ENCODE assay signal across 13 cellular contexts in the genomic region with DNA sequence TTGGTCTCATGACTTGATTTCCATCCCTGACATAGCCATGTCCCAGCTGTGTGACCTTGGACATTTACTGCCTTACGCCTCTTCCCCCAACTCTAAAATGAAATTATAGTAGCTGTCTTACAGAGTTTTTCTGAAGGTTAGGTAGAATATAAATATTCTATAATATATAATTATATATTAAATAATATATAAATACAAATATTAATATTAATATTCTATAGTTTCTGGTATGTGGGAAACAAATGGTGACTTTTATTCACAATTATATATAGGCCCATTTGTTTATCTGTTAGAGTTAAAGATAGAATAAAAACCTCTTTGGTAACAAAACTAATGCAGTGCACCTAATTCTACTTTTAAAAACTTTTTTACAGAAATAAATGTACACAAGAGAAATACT. TPM values are rescaled to one million over a fixed set of nuclear protein-coding genes. Genes with fewer than 3 reads are reported as not detected.
DNase-seq lines count a peak whose midpoint lies in the region; ATAC-seq, FAIRE-seq and TF ChIP-seq lines count a peak whose summit lies in the region.
"Had no signal": no experiment of that assay in that cellular context is flagged by ENCODE, and none has a peak within 500 bp of the region (broad histone marks: within the 10 kb centered on the region; RNA-seq: fewer than 3 reads in every experiment).

No MANE protein-coding gene starts in this region.

- no peak overlapping the region for H3K4me3 ChIP-seq in CD4-positive, alpha-beta memory T cell (ENCODE audit: low read length in 2 of 2)
- no peak overlapping the region for H3K4me3 ChIP-seq in pancreas

- 76 to 95% methylated on average over 1 of the region's 1 CpG for WGBS in pancreas, 2 donors

- ATAC-seq in activated CD8-positive, alpha-beta T cell treated with anti-CD3 and anti-CD28 coated beads, Interleukin-2, amount 10 ng/mL, durations not matched to agents 7 days and 5 days = no peak
- no peak for ATAC-seq in memory B cell (ENCODE audit: low read depth)
- no peak for ATAC-seq in pancreas
- no peak for ATAC-seq in HG03097 (IDR thresholded peaks at IDR 0.05; ENCODE audit: low FRiP score, unreplicated experiment)

- no peaks in the 10 kb centered on the region for H3K36me3 ChIP-seq in CD4-positive, alpha-beta memory T cell (ENCODE audit: insufficient read depth, low read length)
- H3K36me3 ChIP-seq in pancreas = peaks cover 0 to 7% (median 0%) of the 10 kb centered on the region in 3 donors
- H3K36me3 ChIP-seq: adrenal gland had no signal

- DNase-seq in CD4-positive, alpha-beta memory T cell = no peak
- DNase-seq in HFFc6 (no peak), memory B cell (ENCODE audit: low spot score in 2 of 2) (no peak), pancreas (no peak), NCI-H69 (lab: John Stamatoyannopoulos, UW) (no peak)
- DNase-seq in activated CD8-positive, alpha-beta T cell treated with anti-CD3 and anti-CD28 coated beads, Interleukin-2, amount 10 ng/mL, durations not matched to agents 7 days and 5 days = no peak
- no peak for DNase-seq in activated CD4-positive, CD25-positive, alpha-beta regulatory T cell treated with anti-CD3 and anti-CD28 coated beads, Interleukin-2, amount 50 U/mL, for 72 hours
- DNase-seq: adrenal gland; esophagus squamous epithelium; NCI-H446; small intestine; stimulated activated naive CD4-positive, alpha-beta T cell treated with Interleukin-2 at 50 U/mL for 16 hours had no signal

- no peaks in the 10 kb centered on the region for H3K9me3 Mint-ChIP-seq in CD4-positive, alpha-beta memory T cell
- H3K9me3 Mint-ChIP-seq in HFFc6 = no peaks in the 10 kb centered on the region
- H3K9me3 Mint-ChIP-seq in activated CD8-positive, alpha-beta T cell treated with anti-CD3 and anti-CD28 coated beads, Interleukin-2, amount 10 ng/mL, durations not matched to agents 7 days and 5 days (ENCODE audit: insufficient read depth) = no peaks in the 10 kb centered on the region
- no peaks in the 10 kb centered on the region for H3K9me3 Mint-ChIP-seq in memory B cell

- CTCF ChIA-PET in CD4-positive, alpha-beta memory T cell (lab: Charles Lee; ENCODE audit: partially characterized antibody) = interaction anchor here (0.8 to 1.5 kb wide), 3 partner anchors 8 to 48 kb away, joined by 3 to 6 read pairs (median 5); no protein-coding TSS in a partner anchor
- CTCF ChIA-PET in activated CD8-positive, alpha-beta T cell treated with anti-CD3 and anti-CD28 coated beads, Interleukin-2, amount 10 ng/mL, durations not matched to agents 7 days and 5 days (lab: Charles Lee) = interaction anchor here (0.7 to 0.9 kb wide), 2 partner anchors 10 to 477 kb away, joined by 3 to 4 read pairs; no protein-coding TSS in a partner anchor

- POLR2A ChIA-PET in CD4-positive, alpha-beta memory T cell (lab: Charles Lee; ENCODE audit: partially characterized antibody) = no interaction called here
- POLR2A ChIA-PET in activated CD8-positive, alpha-beta T cell treated with anti-CD3 and anti-CD28 coated beads, Interleukin-2, amount 10 ng/mL, durations not matched to agents 7 days and 5 days (lab: Charles Lee) = interaction anchor here (0.6 kb wide), 1 partner anchor 28 kb away, joined by 3 read pairs; no protein-coding TSS in a partner anchor

- TF ChIP-seq CTCF in HFFc6 (IDR thresholded peaks at IDR 0.05) = no peak
- TF ChIP-seq CTCF in pancreas (IDR thresholded peaks at IDR 0.05) = no peak

- H3K27ac ChIP-seq in CD4-positive, alpha-beta memory T cell (ENCODE audit: low read depth, low read length) = no peak overlapping the region
- no peak overlapping the region for H3K27ac ChIP-seq in pancreas
- H3K27ac ChIP-seq: adrenal gland had no signal

- H3K27ac Mint-ChIP-seq in CD4-positive, alpha-beta memory T cell = peak overlapping the region in 2 of 7 donors; percentile 30 to 93
- H3K27ac Mint-ChIP-seq in HFFc6 = no peak overlapping the region
- no peak overlapping the region for H3K27ac Mint-ChIP-seq in activated CD8-positive, alpha-beta T cell treated with anti-CD3 and anti-CD28 coated beads, Interleukin-2, amount 10 ng/mL, durations not matched to agents 7 days and 5 days
- H3K27ac Mint-ChIP-seq in memory B cell = no peak overlapping the region

- no peaks in the 10 kb centered on the region for H3K27me3 ChIP-seq in CD4-positive, alpha-beta memory T cell (ENCODE audit: insufficient read depth, low read length)
- H3K27me3 ChIP-seq in pancreas = no peaks in the 10 kb centered on the region
- H3K27me3 ChIP-seq: adrenal gland, esophagus squamous epithelium had no signal

- no peaks in the 10 kb centered on the region for H3K9me3 ChIP-seq in CD4-positive, alpha-beta memory T cell (ENCODE audit: control insufficient read depth in 1 of 2, low read length in 2 of 2)
- H3K9me3 ChIP-seq in pancreas = no peaks in the 10 kb centered on the region
- H3K9me3 ChIP-seq: adrenal gland, esophagus squamous epithelium had no signal

- peaks cover 0 to 2% of the 10 kb centered on the region in 2 donors for H3K36me3 Mint-ChIP-seq in CD4-positive, alpha-beta memory T cell
- H3K36me3 Mint-ChIP-seq in HFFc6 (ENCODE audit: low read depth) (no peaks in the 10 kb centered on the region), memory B cell (peaks cover 1% of the 10 kb centered on the region)
- peaks cover 43% of the 10 kb centered on the region for H3K36me3 Mint-ChIP-seq in activated CD8-positive, alpha-beta T cell treated with anti-CD3 and anti-CD28 coated beads, Interleukin-2, amount 10 ng/mL, durations not matched to agents 7 days and 5 days (ENCODE audit: low read depth)

- no peaks in the 10 kb centered on the region for H3K27me3 Mint-ChIP-seq in CD4-positive, alpha-beta memory T cell
- no peaks in the 10 kb centered on the region; the same call in 1 of the 2 replicates for H3K27me3 Mint-ChIP-seq in HFFc6 (ENCODE audit: insufficient read depth)
- peaks cover 3% of the 10 kb centered on the region for H3K27me3 Mint-ChIP-seq in activated CD8-positive, alpha-beta T cell treated with anti-CD3 and anti-CD28 coated beads, Interleukin-2, amount 10 ng/mL, durations not matched to agents 7 days and 5 days (ENCODE audit: low read depth)
- H3K27me3 Mint-ChIP-seq in memory B cell = no peaks in the 10 kb centered on the region

- intact Hi-C loops in CD4-positive, alpha-beta memory T cell (cut with micrococcal nuclease) = loop anchor here (5.0 kb wide), 4 partner anchors 298 to 653 kb away; a partner anchor contains a TSS
- intact Hi-C loops in pancreas (cut with DNase I) = no loop called here

- no peak for FAIRE-seq in pancreas (lab: Jason Lieb, UNC)
- FAIRE-seq: small intestine had no signal

- peaks cover 11 to 16% (median 13%) of the 10 kb centered on the region in 4 donors for H3K4me1 Mint-ChIP-seq in CD4-positive, alpha-beta memory T cell
- H3K4me1 Mint-ChIP-seq in HFFc6 (ENCODE audit: low read depth) = peaks cover 16% of the 10 kb centered on the region
- H3K4me1 Mint-ChIP-seq in activated CD8-positive, alpha-beta T cell treated with anti-CD3 and anti-CD28 coated beads, Interleukin-2, amount 10 ng/mL, durations not matched to agents 7 days and 5 days (ENCODE audit: low read depth) = peaks cover 48% of the 10 kb centered on the region
- peaks cover 20% of the 10 kb centered on the region for H3K4me1 Mint-ChIP-seq in memory B cell

- peak overlapping the region in 5 of 8 donors; percentile 36 to 68 (median 58) for H3K4me3 Mint-ChIP-seq in CD4-positive, alpha-beta memory T cell
- H3K4me3 Mint-ChIP-seq in HFFc6 = peak overlapping the region; percentile 97
- peak overlapping the region; percentile 93 for H3K4me3 Mint-ChIP-seq in activated CD8-positive, alpha-beta T cell treated with anti-CD3 and anti-CD28 coated beads, Interleukin-2, amount 10 ng/mL, durations not matched to agents 7 days and 5 days
- peak overlapping the region; percentile 55 for H3K4me3 Mint-ChIP-seq in memory B cell

- H3K4me1 ChIP-seq in CD4-positive, alpha-beta memory T cell (ENCODE audit: insufficient read depth, low read length) = peaks cover 7% of the 10 kb centered on the region
- H3K4me1 ChIP-seq in pancreas = peaks cover 0 to 8% (median 5%) of the 10 kb centered on the region in 3 donors

RNA-seq across cellular contexts. Expression of a gene that starts 1.7 kb away (rescaled TPM):
- 1 to 10 TPM; 1.4 to 3.0 TPM for total RNA-seq in CD4-positive, alpha-beta memory T cell
- 1 to 10 TPM; 1.9 to 3.0 TPM for polyA plus RNA-seq in CD4-positive, alpha-beta memory T cell
- 10 to 100 TPM; 13.9 to 27.0 (median 25.2) TPM for total RNA-seq in HFFc6 (2021; fragmentation: NEBNext Ultra II Directional; extraction: Animal tissue kit (Norgen Biotek cat#: 25700))
- 10 to 100 TPM; 72.1 to 74.8 TPM for total RNA-seq in activated CD8-positive, alpha-beta T cell treated with anti-CD3 and anti-CD28 coated beads, Interleukin-2, amount 10 ng/mL, durations not matched to agents 7 days and 5 days
- total RNA-seq in pancreas = 10 to 100 TPM; 10.9 to 26.2 (median 17.0) TPM
- 10 to 100 TPM; 25.3 to 32.7 TPM for polyA plus RNA-seq in pancreas
